Comparison of ENCODE assay signal across 8 cellular contexts in the genomic region with DNA sequence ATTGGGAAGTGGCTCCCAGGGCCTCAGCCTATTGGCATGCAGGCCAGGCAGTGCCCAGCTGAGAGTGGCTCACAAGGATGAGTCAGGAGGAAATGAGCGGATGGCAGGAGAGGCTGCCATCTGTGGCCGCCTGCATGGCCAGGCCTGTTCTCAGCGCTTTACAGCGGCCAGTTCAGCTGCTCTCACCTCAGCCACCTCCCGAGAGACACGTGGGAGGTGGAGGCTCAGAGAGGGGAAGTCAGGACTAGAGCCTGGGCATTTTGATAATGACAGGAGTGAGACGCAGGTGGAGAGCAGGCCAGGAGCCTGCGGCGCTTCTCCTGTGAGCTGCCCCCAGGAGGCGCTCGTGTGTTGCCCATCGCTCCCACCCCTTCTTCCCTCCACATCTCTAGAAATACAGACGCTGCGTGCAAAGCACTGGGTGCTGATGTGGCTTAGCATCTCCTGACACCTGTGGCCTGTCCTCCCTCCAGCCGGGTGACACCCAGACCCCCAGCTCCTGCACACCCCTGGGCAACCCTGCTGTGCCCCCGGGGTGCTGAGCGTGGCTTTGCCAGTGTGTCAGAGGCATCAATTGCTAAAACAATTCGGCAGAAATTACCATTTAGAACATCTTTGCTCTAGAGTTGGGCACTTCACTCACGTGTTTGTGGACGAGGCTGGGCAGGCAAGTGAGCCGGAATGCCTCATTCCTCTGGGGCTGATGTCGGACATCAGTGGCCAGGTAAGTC. TPM values are rescaled to one million over a fixed set of nuclear protein-coding genes. Genes with fewer than 3 reads are reported as not detected.
DNase-seq lines count a peak whose midpoint lies in the region; ATAC-seq and TF ChIP-seq lines count a peak whose summit lies in the region.

No MANE protein-coding gene starts in this region.

- H3K4me1 Mint-ChIP-seq in activated CD8-positive, alpha-beta T cell treated with anti-CD3 and anti-CD28 coated beads for 36 hours (ENCODE audit: low read depth), result peaks cover 2% of the 10 kb centered on the region
- H3K4me1 Mint-ChIP-seq in endodermal cell, result no peaks in the 10 kb centered on the region
- H3K4me1 Mint-ChIP-seq in natural killer cell, result peaks cover 0 to 10% of the 10 kb centered on the region in 2 donors

- H3K27me3 Mint-ChIP-seq in activated CD8-positive, alpha-beta T cell treated with anti-CD3 and anti-CD28 coated beads for 36 hours, result peaks cover 2% of the 10 kb centered on the region
- peaks cover 4% of the 10 kb centered on the region for H3K27me3 Mint-ChIP-seq in endodermal cell (ENCODE audit: insufficient read depth)
- no peaks in the 10 kb centered on the region for H3K27me3 Mint-ChIP-seq in natural killer cell (ENCODE audit: low read depth in 2 of 2)

- TF ChIP-seq CTCF in BE2C (IDR thresholded peaks at IDR 0.05; ENCODE audit: low read depth, low read length) (peak; percentile 96), endodermal cell (conservative IDR thresholded peaks at IDR 0.05) (peak; percentile 97), natural killer cell (IDR thresholded peaks at IDR 0.05) (peak; percentile 90)
- TF ChIP-seq CTCF in activated CD8-positive, alpha-beta T cell treated with anti-CD3 and anti-CD28 coated beads for 36 hours (IDR thresholded peaks at IDR 0.05), result peak; percentile 94

- no peaks in the 10 kb centered on the region for H3K27me3 ChIP-seq in BE2C
- no peaks in the 10 kb centered on the region for H3K27me3 ChIP-seq in endodermal cell (ENCODE audit: control insufficient read depth, insufficient read depth, low read length, poor library complexity, severe bottlenecking)

- H3K27ac ChIP-seq in endodermal cell (ENCODE audit: low read depth, low read length), result no peak overlapping the region

- H3K9ac ChIP-seq in endodermal cell (ENCODE audit: extremely low read depth, low read length, poor library complexity, severe bottlenecking), result no peak overlapping the region

- H3K4me3 Mint-ChIP-seq in activated CD8-positive, alpha-beta T cell treated with anti-CD3 and anti-CD28 coated beads for 36 hours, result no peak overlapping the region
- no peak overlapping the region for H3K4me3 Mint-ChIP-seq in endodermal cell
- H3K4me3 Mint-ChIP-seq in natural killer cell, result no peak overlapping the region

- H3K36me3 Mint-ChIP-seq in activated CD8-positive, alpha-beta T cell treated with anti-CD3 and anti-CD28 coated beads for 36 hours (ENCODE audit: low read depth), result no peaks in the 10 kb centered on the region
- H3K36me3 Mint-ChIP-seq in endodermal cell (ENCODE audit: low read depth) (no peaks in the 10 kb centered on the region), natural killer cell (no peaks in the 10 kb centered on the region)

- POLR2A ChIA-PET in activated CD8-positive, alpha-beta T cell treated with anti-CD3 and anti-CD28 coated beads for 36 hours (lab: Charles Lee), result interaction anchor here (0.6 to 1.3 kb wide), 2 partner anchors 16 to 59 kb away, joined by 3 read pairs; no protein-coding TSS in a partner anchor

- H3K4me3 ChIP-seq in BE2C (ENCODE audit: low read depth, low read length) (no peak overlapping the region), endodermal cell (ENCODE audit: low read length) (no peak overlapping the region)

- H3K27ac Mint-ChIP-seq in activated CD8-positive, alpha-beta T cell treated with anti-CD3 and anti-CD28 coated beads for 36 hours, result no peak overlapping the region
- H3K27ac Mint-ChIP-seq in endodermal cell (no peak overlapping the region), natural killer cell (no peak overlapping the region)

- H3K4me1 ChIP-seq in BE2C (no peaks in the 10 kb centered on the region), endodermal cell (ENCODE audit: control insufficient read depth, insufficient read depth, low read length) (no peaks in the 10 kb centered on the region)

- intact Hi-C loops in activated CD8-positive, alpha-beta T cell treated with anti-CD3 and anti-CD28 coated beads for 36 hours (cut with micrococcal nuclease), result loop anchor here (5.0 kb wide), 1 partner anchor 58 kb away; no protein-coding TSS in a partner anchor
- intact Hi-C loops in natural killer cell (cut with micrococcal nuclease), result loop anchor here (1.0 to 5.0 kb wide), 2 partner anchors 43 to 60 kb away; no protein-coding TSS in a partner anchor

- H3K9me3 Mint-ChIP-seq in activated CD8-positive, alpha-beta T cell treated with anti-CD3 and anti-CD28 coated beads for 36 hours, result no peaks in the 10 kb centered on the region
- peaks cover 2% of the 10 kb centered on the region for H3K9me3 Mint-ChIP-seq in endodermal cell
- H3K9me3 Mint-ChIP-seq in natural killer cell, result no peaks in the 10 kb centered on the region

- CTCF ChIA-PET in activated CD8-positive, alpha-beta T cell treated with anti-CD3 and anti-CD28 coated beads for 36 hours (lab: Charles Lee), result interaction anchor here (0.6 to 3.5 kb wide), 29 partner anchors 9 to 265 kb away, joined by 3 to 25 read pairs (median 3); no protein-coding TSS in a partner anchor

- WGBS in endodermal cell (ENCODE audit: insufficient coverage in 1 of 2, insufficient read length in 1 of 2), 2 experiments, result 37 to 42% methylated on average over 18 to 22 of the region's 22 CpGs

- ATAC-seq in GM21717 (IDR thresholded peaks at IDR 0.05; ENCODE audit: unreplicated experiment), result peak; percentile 54
- ATAC-seq in activated CD8-positive, alpha-beta T cell treated with anti-CD3 and anti-CD28 coated beads for 36 hours, result peak; percentile 99
- peak; percentile 91 to 99 (median 96) for ATAC-seq in natural killer cell
- ATAC-seq in stimulated activated naive CD8-positive, alpha-beta T cell treated with anti-CD3 and anti-CD28 coated beads, Interleukin-15, Interleukin-2, amounts not matched to agents 100 U/mL and 50 U/mL, for 24 hours, result peak; percentile 85
- no peak for ATAC-seq in HG02759 (IDR thresholded peaks at IDR 0.05; ENCODE audit: unreplicated experiment)

- H3K9me3 ChIP-seq in BE2C (no peaks in the 10 kb centered on the region), endodermal cell (ENCODE audit: control insufficient read depth, low read length) (no peaks in the 10 kb centered on the region)

- no peaks in the 10 kb centered on the region for H3K36me3 ChIP-seq in BE2C
- no peaks in the 10 kb centered on the region for H3K36me3 ChIP-seq in endodermal cell (ENCODE audit: control insufficient read depth, insufficient read depth, low read length)

- DNase-seq in BE2C (peak; percentile 75), NCI-H82 treated with DMSO at 0.1 percent for 48 hours (lab: John Stamatoyannopoulos, UW; ENCODE audit: unreplicated experiment) (peak; percentile 35), endodermal cell (peak; percentile 90), natural killer cell (peak; percentile 71)
- DNase-seq in activated CD8-positive, alpha-beta T cell treated with anti-CD3 and anti-CD28 coated beads for 36 hours, result peak; percentile 84
- peak; percentile 79 for DNase-seq in stimulated activated naive CD8-positive, alpha-beta T cell treated with anti-CD3 and anti-CD28 coated beads, Interleukin-15, Interleukin-2, amounts not matched to agents 100 U/mL and 50 U/mL, for 24 hours

RNA-seq across cellular contexts. Expression of gene PANX2, which starts 21.4 kb away (rescaled TPM):
- polyA plus RNA-seq in BE2C (2012; ENCODE audit: insufficient read depth, insufficient read length, low read depth), result 0.14 TPM
- total RNA-seq in activated CD8-positive, alpha-beta T cell treated with anti-CD3 and anti-CD28 coated beads for 36 hours, result 1 to 10 TPM; 3.3 to 3.9 TPM
- total RNA-seq in endodermal cell, result 10 to 100 TPM in 1 of 2 donors, 1 to 10 TPM in 1; 8.8 to 11.2 TPM
- 1.6 TPM for polyA plus RNA-seq in endodermal cell (2013, experiment 1 of 2)
- polyA plus RNA-seq in endodermal cell (2013, experiment 2 of 2), result 1.4 TPM
- 1 to 10 TPM in 1 of 3 donors, under 1 TPM in 2; 0.16 to 3.4 (median 0.27) TPM for total RNA-seq in natural killer cell

RNA-seq across cellular contexts. Expression of gene TRABD, which starts 36.6 kb away (rescaled TPM):
- polyA plus RNA-seq in BE2C (2012; ENCODE audit: insufficient read depth, insufficient read length, low read depth), result 126 TPM
- total RNA-seq in activated CD8-positive, alpha-beta T cell treated with anti-CD3 and anti-CD28 coated beads for 36 hours, result 100 to 1,000 TPM; 110 to 114 TPM
- total RNA-seq in endodermal cell (10 to 100 TPM; 49.6 to 56.4 TPM), natural killer cell (100 to 1,000 TPM; 129 to 138 (median 132) TPM)
- polyA plus RNA-seq in endodermal cell (2013, experiment 1 of 2), result 34.2 TPM
- polyA plus RNA-seq in endodermal cell (2013, experiment 2 of 2), result 30.6 TPM

RNA-seq across cellular contexts. Expression of gene SELENOO, which starts 51.7 kb away (rescaled TPM):
- polyA plus RNA-seq in BE2C (2012; ENCODE audit: insufficient read depth, insufficient read length, low read depth), result 55.3 TPM
- total RNA-seq in activated CD8-positive, alpha-beta T cell treated with anti-CD3 and anti-CD28 coated beads for 36 hours, result 10 to 100 TPM; 24.0 to 25.5 TPM
- total RNA-seq in endodermal cell (10 to 100 TPM; 22.2 to 22.9 TPM), natural killer cell (10 to 100 TPM; 37.3 to 45.2 (median 37.6) TPM)
- polyA plus RNA-seq in endodermal cell (2013, experiment 1 of 2), result 17.4 TPM
- polyA plus RNA-seq in endodermal cell (2013, experiment 2 of 2), result 17.2 TPM

RNA-seq across cellular contexts. Expression of gene MOV10L1, which starts 59.4 kb away (rescaled TPM):
- not detected for polyA plus RNA-seq in BE2C (2012; ENCODE audit: insufficient read depth, insufficient read length, low read depth)
- under 1 TPM in 1 of 2 experiments, not detected in 1; 0.34 TPM for total RNA-seq in activated CD8-positive, alpha-beta T cell treated with anti-CD3 and anti-CD28 coated beads for 36 hours
- total RNA-seq in endodermal cell (under 1 TPM in 1 of 2 donors, not detected in 1; 0.31 TPM), natural killer cell (1 to 10 TPM in 2 of 3 donors, not detected in 1; 1.0 to 1.7 TPM)
- polyA plus RNA-seq in endodermal cell (2013, experiment 1 of 2), result 0.14 TPM
- polyA plus RNA-seq in endodermal cell (2013, experiment 2 of 2), result not detected

Comparison
In these comparisons a context has a peak if more than half of its experiments do, and no peak if none do; other contexts are left out.
1. DNase-seq: peak in every context shown above with its lines; median percentile 90 in endodermal cell; 84 in activated CD8-positive, alpha-beta T cell treated with anti-CD3 and anti-CD28 coated beads for 36 hours; 79 in stimulated activated naive CD8-positive, alpha-beta T cell treated with anti-CD3 and anti-CD28 coated beads, Interleukin-15, Interleukin-2, amounts not matched to agents 100 U/mL and 50 U/mL, for 24 hours; 75 in BE2C; 71 in natural killer cell; 35 in NCI-H82 treated with DMSO at 0.1 percent for 48 hours.